In the genomic region with DNA sequence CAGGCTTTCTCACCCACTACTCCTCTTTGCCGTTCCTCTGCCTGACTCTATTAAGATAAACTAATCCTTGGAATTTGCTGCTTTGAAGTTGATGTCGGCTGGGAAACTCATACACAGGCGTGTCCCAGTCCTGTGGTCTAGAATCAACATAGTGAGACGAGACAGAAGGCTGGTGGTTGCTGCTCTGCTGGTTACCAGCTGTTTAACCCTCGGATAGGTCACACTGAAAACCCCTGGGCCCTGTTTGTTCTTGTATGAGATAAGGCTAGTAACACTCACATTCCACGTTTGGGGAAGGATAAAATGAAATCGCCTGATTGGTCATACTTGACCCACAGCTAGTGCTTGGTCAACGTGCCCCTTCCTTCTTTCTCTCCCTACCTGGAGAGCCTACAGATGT, we compare ENCODE assay signal across 17 cellular contexts.
DNase-seq lines count a peak whose midpoint lies in the region; ATAC-seq, FAIRE-seq and TF ChIP-seq lines count a peak whose summit lies in the region.
"Had no signal": no experiment of that assay in that cellular context is flagged by ENCODE, and none has a peak within 500 bp of the region (broad histone marks: within the 10 kb centered on the region; RNA-seq: fewer than 3 reads in every experiment).

No MANE protein-coding gene starts in this region.

- H2BK15ac ChIP-seq in mesendoderm (replicated peaks; ENCODE audit: low read depth), result no peak overlapping the region

- H3K18ac ChIP-seq in mesendoderm (ENCODE audit: low read length), result no peak overlapping the region

- H3K4ac ChIP-seq in mesendoderm (ENCODE audit: low read depth, low read length), result no peak overlapping the region

- FAIRE-seq in HepG2 (lab: Jason Lieb, UNC), result no peak
- FAIRE-seq: keratinocyte had no signal

- no peaks in the 10 kb centered on the region for H4K20me1 ChIP-seq in HepG2 (ENCODE audit: insufficient read depth, low read length)

- H3K4me1 ChIP-seq in HepG2 (ENCODE audit: insufficient read depth, low read length) (no peaks in the 10 kb centered on the region), right lobe of liver (no peaks in the 10 kb centered on the region), colonic mucosa (no peaks in the 10 kb centered on the region), mesendoderm (ENCODE audit: control insufficient read depth, low read depth, low read length) (peaks cover 1% of the 10 kb centered on the region)

- no peak overlapping the region for H3K56ac ChIP-seq in mesendoderm (ENCODE audit: low read length)

- H3K9ac ChIP-seq in HepG2 (ENCODE audit: insufficient read depth, low read depth, low read length) (no peak overlapping the region), colonic mucosa (ENCODE audit: low read depth in 2 of 2, low read length in 2 of 2) (no peak overlapping the region), mesendoderm (ENCODE audit: low read length) (no peak overlapping the region)
- H3K9ac ChIP-seq: GM23248 had no signal

- no peak for TF ChIP-seq RAD21 in HepG2 (CRISPR knock-in tag; IDR thresholded peaks at IDR 0.05)

- ATAC-seq in HepG2 (no peak), right lobe of liver (no peak), omental fat pad (ENCODE audit: low FRiP score) (no peak), Right ventricle myocardium inferior (no peak)
- ATAC-seq: naive thymus-derived CD8-positive, alpha-beta T cell; right cardiac atrium; stimulated activated effector memory CD8-positive, alpha-beta T cell treated with anti-CD3 and anti-CD28 coated beads, Interleukin-12 subunit alpha, Interleukin-12 subunit beta, amount 100 ng/mL, for 72 hours had no signal

- H3K23ac ChIP-seq in mesendoderm (ENCODE audit: low read length), result no peak overlapping the region

- H3K36me3 ChIP-seq in HepG2 (replicated peaks in 1 of 2; ENCODE audit: control insufficient read depth in 1 of 2, insufficient read depth in 2 of 2, low read length in 2 of 2) (no peaks in the 10 kb centered on the region), right lobe of liver (no peaks in the 10 kb centered on the region), colonic mucosa (no peaks in the 10 kb centered on the region), mesendoderm (ENCODE audit: control insufficient read depth, insufficient read depth, low read length) (no peaks in the 10 kb centered on the region)

- POLR2A ChIA-PET in HepG2 (lab: Yijun Ruan, JAX), result no interaction called here

- H3K4me2 ChIP-seq in HepG2 (ENCODE audit: low read depth, low read length), result no peak overlapping the region
- H3K4me2 ChIP-seq in mesendoderm (ENCODE audit: low read length), result no peak overlapping the region

- H2BK5ac ChIP-seq in mesendoderm (ENCODE audit: low read length), result no peak overlapping the region

- no TSS peak for BruUV-seq in HepG2 (replicated peaks; lab: Mats Ljungman, UMichigan)

- TF ChIP-seq CTCF in HepG2 (CRISPR knock-in tag; IDR thresholded peaks at IDR 0.05), result no peak
- TF ChIP-seq CTCF in right lobe of liver (IDR thresholded peaks at IDR 0.05), result no peak
- no peak for TF ChIP-seq CTCF in colonic mucosa (IDR thresholded peaks at IDR 0.05)
- TF ChIP-seq CTCF in omental fat pad (IDR thresholded peaks at IDR 0.05), result no peak

- no peaks in the 10 kb centered on the region for H3K9me3 ChIP-seq in HepG2 (ENCODE audit: low read length)
- H3K9me3 ChIP-seq in right lobe of liver, result no peaks in the 10 kb centered on the region
- no peaks in the 10 kb centered on the region for H3K9me3 ChIP-seq in colonic mucosa

- in situ Hi-C loops in HepG2 (cut with HindIII; ENCODE audit: extremely low pct_ligation_motif_present, low pct_unique_long_range_greater_than_20kb), result no loop called here

- H4K8ac ChIP-seq in mesendoderm (ENCODE audit: low read depth, low read length), result no peak overlapping the region

- TF ChIP-seq POLR2A in HepG2 (IDR thresholded peaks at IDR 0.05; ENCODE audit: insufficient read depth in 1 of 2, low read depth in 2 of 2, low read length in 2 of 2) (no peak), right lobe of liver (IDR thresholded peaks at IDR 0.05) (no peak)

- no peak overlapping the region for H2AK5ac ChIP-seq in mesendoderm (ENCODE audit: low read length)

- WGBS in HepG2 (ENCODE audit: low lambda C conversion rate), result 0% methylated on average over 8 of the region's 8 CpGs
- WGBS in right lobe of liver (ENCODE audit: insufficient coverage, low coverage, low lambda C conversion rate, missing lambda C conversion rate), result 19% methylated on average over 8 of the region's 8 CpGs
- WGBS in mesendoderm (ENCODE audit: extremely low coverage, insufficient coverage, low lambda C conversion rate), result no CpG with 5 or more reads among the region's 8 CpGs

- DNase-seq in HepG2 (ENCODE audit: low spot score), result peak; percentile 13
- no peak for DNase-seq in right lobe of liver
- DNase-seq in colonic mucosa, result peak; percentile 31
- DNase-seq in mesendoderm, result peak; percentile 98
- no peak for DNase-seq in omental fat pad (ENCODE audit: low spot score)
- DNase-seq in OCI-M2 (lab: John Stamatoyannopoulos, UW; ENCODE audit: unreplicated experiment), result no peak
- no peak for DNase-seq in cerebellar cortex (ENCODE audit: low spot score)
- DNase-seq in Right ventricle myocardium inferior (ENCODE audit: missing footprints), result no peak
- DNase-seq: activated CD8-positive, alpha-beta memory T cell treated with anti-CD3 and anti-CD28 coated beads for 24 hours; activated effector memory CD4-positive, alpha-beta T cell treated with Interleukin-2 at 50 U/mL for 16 hours; GM23248; naive thymus-derived CD8-positive, alpha-beta T cell; NCI-H2107; right cardiac atrium; trophoblast cell had no signal

- H3K27me3 ChIP-seq in HepG2 (ENCODE audit: control insufficient read depth in 1 of 2, insufficient read depth in 2 of 2, low read length in 2 of 2) (no peaks in the 10 kb centered on the region; a peak in 1 of 5 replicates), right lobe of liver (no peaks in the 10 kb centered on the region), colonic mucosa (no peaks in the 10 kb centered on the region), mesendoderm (ENCODE audit: insufficient read depth, low read length, poor library complexity) (no peaks in the 10 kb centered on the region)

- no peak overlapping the region for H4K5ac ChIP-seq in mesendoderm (ENCODE audit: low read length)

- no peak overlapping the region for H2BK120ac ChIP-seq in mesendoderm (ENCODE audit: low read depth, low read length)

- no peaks in the 10 kb centered on the region for H3K79me2 ChIP-seq in HepG2 (ENCODE audit: insufficient read depth, low read length)
- no peaks in the 10 kb centered on the region for H3K79me2 ChIP-seq in mesendoderm (ENCODE audit: control insufficient read depth, insufficient read depth, low read length)

- intact Hi-C loops in HepG2 (cut with micrococcal nuclease; ENCODE audit: unreplicated experiment) (no loop called here), right lobe of liver (cut with DNase I) (no loop called here), colonic mucosa (cut with DNase I) (no loop called here), Right ventricle myocardium inferior (cut with DNase I) (no loop called here)

- no peak for TF ChIP-seq EP300 in HepG2 (IDR thresholded peaks at IDR 0.05; ENCODE audit: low read depth in 2 of 2, low read length in 2 of 2)
- no peak for TF ChIP-seq EP300 in HepG2 (CRISPR knock-in tag; IDR thresholded peaks at IDR 0.05; ENCODE audit: borderline replicate concordance)

- no peak overlapping the region for H3K27ac ChIP-seq in HepG2 (ENCODE audit: extremely low read length, insufficient read depth, low read length)
- no peak overlapping the region for H3K27ac ChIP-seq in right lobe of liver
- H3K27ac ChIP-seq in colonic mucosa, result no peak overlapping the region
- H3K27ac ChIP-seq in mesendoderm (ENCODE audit: low read depth, low read length), result no peak overlapping the region
- H3K27ac ChIP-seq: GM23248 had no signal

- H3K4me3 ChIP-seq in HepG2 (replicated peaks in 1 of 3; ENCODE audit: insufficient read depth in 1 of 3, low read depth in 2 of 3, low read length in 3 of 3) (no peak overlapping the region), right lobe of liver (no peak overlapping the region), colonic mucosa (no peak overlapping the region), mesendoderm (ENCODE audit: low read length) (no peak overlapping the region)
- H3K4me3 ChIP-seq: GM23248 had no signal

- CTCF ChIA-PET in HepG2 (lab: Yijun Ruan, JAX; ENCODE audit: low intra/inter-chr PET ratio, low total read pairs), result no interaction called here

- H3K79me1 ChIP-seq in mesendoderm (ENCODE audit: low read length), result no peaks in the 10 kb centered on the region

- no peak overlapping the region for H2AFZ ChIP-seq in HepG2 (ENCODE audit: low read length)
- H2AFZ ChIP-seq: GM23248 had no signal

TF ChIP-seq in HepG2, 621 proteins besides CTCF, POLR2A, EP300 and RAD21 (continues in another document):
- TF ChIP-seq ZBTB10 (CRISPR knock-in tag; IDR thresholded peaks at IDR 0.05; ENCODE audit: borderline replicate concordance) (no peak), SNAI1 (CRISPR knock-in tag; IDR thresholded peaks at IDR 0.05; ENCODE audit: borderline replicate concordance) (no peak), RORA (CRISPR knock-in tag; IDR thresholded peaks at IDR 0.05) (no peak), PTBP1 (IDR thresholded peaks at IDR 0.05; ENCODE audit: low read depth, low read length, poor library complexity, severe bottlenecking) (no peak), IRF2 (CRISPR knock-in tag; IDR thresholded peaks at IDR 0.05) (no peak), NR2F6 (IDR thresholded peaks at IDR 0.05) (no peak), NR2F6 (CRISPR knock-in tag; IDR thresholded peaks at IDR 0.05) (no peak), KLF16 (CRISPR knock-in tag; IDR thresholded peaks at IDR 0.05) (no peak), ZNF180 (CRISPR knock-in tag; IDR thresholded peaks at IDR 0.05; ENCODE audit: borderline replicate concordance, low read depth) (no peak), ZFP41 (CRISPR knock-in tag; IDR thresholded peaks at IDR 0.05; ENCODE audit: borderline replicate concordance) (no peak)

Comparison
In these comparisons a context has a peak if more than half of its experiments do, and no peak if none do; other contexts are left out.
1. DNase-seq: peak in HepG2 (single experiment), colonic mucosa (single experiment) and mesendoderm (single experiment); none in right lobe of liver (0 of 3), omental fat pad (single experiment), OCI-M2 (single experiment), cerebellar cortex (single experiment) and Right ventricle myocardium inferior (single experiment).